13 cellular contexts compared by ENCODE assay signal in the genomic region with DNA sequence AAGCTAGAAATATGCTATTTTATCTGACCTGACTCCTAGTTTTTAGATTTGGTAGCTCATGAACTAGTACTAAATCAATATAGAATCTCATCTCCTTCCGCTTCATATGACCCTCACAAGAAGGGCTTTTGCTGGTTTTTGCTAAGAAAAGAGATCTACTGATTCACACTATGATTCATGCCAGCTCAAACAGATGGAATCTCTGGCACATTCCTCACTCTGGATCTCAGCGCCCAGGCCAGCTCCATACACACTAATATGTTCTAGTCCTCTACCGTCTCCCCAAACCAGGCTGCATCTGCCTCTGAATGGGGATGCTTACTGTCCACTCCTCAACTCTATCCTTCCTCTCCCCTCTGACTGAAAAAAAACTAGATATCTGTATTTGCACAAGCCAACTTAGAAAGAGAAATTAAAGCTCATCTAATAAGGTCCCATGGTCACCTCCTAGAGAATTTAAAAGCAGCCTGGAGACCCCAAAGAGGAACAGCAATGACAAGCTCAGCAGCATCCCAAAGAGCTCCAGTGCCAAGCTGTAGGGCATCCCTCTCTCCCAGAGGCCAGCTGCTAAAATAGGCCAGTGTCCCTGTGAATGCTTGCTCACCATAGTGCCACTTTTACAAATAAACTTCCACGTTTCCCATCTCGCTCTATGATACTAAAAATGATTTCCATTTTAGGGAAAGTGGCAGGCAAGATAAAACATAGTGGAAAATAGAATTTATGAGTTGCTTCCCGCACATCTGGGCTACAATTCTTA.
DNase-seq lines count a peak whose midpoint lies in the region; ATAC-seq, FAIRE-seq and TF ChIP-seq lines count a peak whose summit lies in the region.
"Had no signal": no experiment of that assay in that cellular context is flagged by ENCODE, and none has a peak within 500 bp of the region (broad histone marks: within the 10 kb centered on the region; RNA-seq: fewer than 3 reads in every experiment).

No MANE protein-coding gene starts in this region.

- no peak for FAIRE-seq in HTR-8/SVneo (lab: Jason Lieb, UNC)
- FAIRE-seq: GM18507 had no signal

- no peak for TF ChIP-seq CTCF in uterus (IDR thresholded peaks at IDR 0.05)

- TF ChIP-seq POLR2A in uterus (IDR thresholded peaks at IDR 0.05) = no peak

- H3K4me3 ChIP-seq in uterus = no peak overlapping the region
- H3K4me3 ChIP-seq: skin epidermis, thyroid gland had no signal

- peaks cover 0 to 18% of the 10 kb centered on the region in 2 donors for H3K4me1 ChIP-seq in uterus
- H3K4me1 ChIP-seq: thyroid gland had no signal

- intact Hi-C loops in uterus (cut with DNase I; ENCODE audit: low total_unique reads) = no loop called here

- peak overlapping the region; percentile 42 to 56 for H3K27ac ChIP-seq in uterus
- H3K27ac ChIP-seq: thyroid gland had no signal

- no peaks in the 10 kb centered on the region for H3K9me3 ChIP-seq in uterus
- H3K9me3 ChIP-seq: thyroid gland had no signal

- DNase-seq in HTR-8/SVneo (ENCODE audit: insufficient read length, low spot score) (peak; percentile 57), brain pericyte (ENCODE audit: low read depth, low spot score) (peak; percentile 45), hepatic stellate cell (ENCODE audit: low spot score) (peak; percentile 84), uterus (peak in 1 of 2 donors; percentile 33), NCI-H524 (lab: John Stamatoyannopoulos, UW) (no peak)
- no peak for DNase-seq in activated CD4-positive, CD25-positive, alpha-beta regulatory T cell treated with anti-CD3 and anti-CD28 coated beads, Interleukin-2, amount 50 U/mL, for 72 hours
- DNase-seq: activated gamma-delta T cell, NCI-H1092 treated with DMSO at 0.1 percent for 48 hours, T-helper 2 cell, thyroid gland had no signal

- H3K27me3 ChIP-seq in uterus = no peaks in the 10 kb centered on the region
- H3K27me3 ChIP-seq: thyroid gland had no signal

- no peaks in the 10 kb centered on the region for H3K36me3 ChIP-seq in uterus
- H3K36me3 ChIP-seq: thyroid gland had no signal

- ATAC-seq in GM19023 (IDR thresholded peaks at IDR 0.05; ENCODE audit: unreplicated experiment) = no peak

Comparison
In these comparisons a context has a peak if more than half of its experiments do, and no peak if none do; other contexts are left out.
1. DNase-seq: peak in HTR-8/SVneo (single experiment), brain pericyte (single experiment) and hepatic stellate cell (single experiment); none in activated CD4-positive, CD25-positive, alpha-beta regulatory T cell treated with anti-CD3 and anti-CD28 coated beads, Interleukin-2, amount 50 U/mL, for 72 hours (single experiment) and NCI-H524 (0 of 2).